Comparison of ENCODE assay signal across 14 cellular contexts in the genomic region with DNA sequence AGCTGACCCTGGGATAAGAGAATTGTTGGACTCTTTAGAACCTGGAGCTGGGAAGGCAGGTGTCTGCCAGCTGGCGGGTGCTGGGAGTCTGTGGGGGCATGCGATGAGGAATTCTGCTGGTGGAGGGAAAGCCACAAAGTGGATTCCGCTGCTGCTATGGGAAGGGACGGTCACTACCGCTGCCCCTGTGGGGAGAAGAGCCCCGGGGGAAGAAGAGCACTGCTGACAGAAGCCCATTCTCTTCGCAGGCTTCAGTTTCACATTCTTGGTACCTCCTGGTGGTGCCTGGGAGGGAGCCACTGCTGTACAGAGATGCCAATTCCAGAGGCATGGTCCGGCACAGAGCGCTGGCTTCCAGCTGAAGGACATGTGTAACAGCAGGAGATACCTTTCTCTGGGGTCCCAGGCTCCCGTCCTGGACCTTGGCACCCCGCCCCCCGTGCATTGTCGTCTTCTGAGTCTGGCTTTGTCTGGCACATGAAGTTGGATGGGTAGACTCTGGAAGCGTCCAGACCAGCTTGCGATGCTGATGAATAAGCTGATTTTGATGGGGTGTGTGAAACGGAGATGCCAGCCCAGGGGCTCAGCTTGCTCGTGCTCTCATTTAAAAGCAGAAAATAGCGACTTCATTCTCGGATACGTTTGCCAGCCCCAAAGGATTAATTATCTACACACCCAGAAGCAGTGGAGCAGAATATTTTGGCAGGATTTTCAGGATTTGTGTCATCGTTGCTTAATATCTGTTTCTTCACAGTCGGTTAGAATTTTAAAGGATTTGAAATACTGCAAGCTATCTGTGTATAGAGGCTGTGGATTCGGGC. TPM values are rescaled to one million over a fixed set of nuclear protein-coding genes. Genes with fewer than 3 reads are reported as not detected.
DNase-seq lines count a peak whose midpoint lies in the region; ATAC-seq and TF ChIP-seq lines count a peak whose summit lies in the region.
"Had no signal": no experiment of that assay in that cellular context is flagged by ENCODE, and none has a peak within 500 bp of the region (broad histone marks: within the 10 kb centered on the region; RNA-seq: fewer than 3 reads in every experiment).

No MANE protein-coding gene starts in this region.

- TF ChIP-seq CTCF in WTC11 (IDR thresholded peaks at IDR 0.05): no peak
- no peak for TF ChIP-seq CTCF in fibroblast of villous mesenchyme (IDR thresholded peaks at IDR 0.05; ENCODE audit: insufficient read depth, low read depth, low read length)
- TF ChIP-seq CTCF in retinal pigment epithelial cell (conservative IDR thresholded peaks at IDR 0.05; ENCODE audit: low read depth, low read length): no peak

- peaks cover 31 to 64% (median 58%) of the 10 kb centered on the region in 3 donors for H3K4me1 Mint-ChIP-seq in CD8-positive, alpha-beta memory T cell
- H3K4me1 Mint-ChIP-seq in WTC11: peaks cover 19% of the 10 kb centered on the region
- H3K4me1 Mint-ChIP-seq in activated naive CD4-positive, alpha-beta T cell treated with anti-CD3 and anti-CD28 coated beads for 36 hours (ENCODE audit: low read depth): peaks cover 50% of the 10 kb centered on the region

- POLR2A ChIA-PET in CD8-positive, alpha-beta memory T cell (lab: Charles Lee): no interaction called here
- POLR2A ChIA-PET in WTC11 (lab: Charles Lee): no interaction called here

- peak overlapping the region in 5 of 8 donors; percentile 46 to 88 (median 74) for H3K27ac Mint-ChIP-seq in CD8-positive, alpha-beta memory T cell
- peak overlapping the region; percentile 88; the same call in 1 of the 2 replicates for H3K27ac Mint-ChIP-seq in WTC11
- H3K27ac Mint-ChIP-seq in activated naive CD4-positive, alpha-beta T cell treated with anti-CD3 and anti-CD28 coated beads for 36 hours: no peak overlapping the region

- H3K27me3 ChIP-seq in CD8-positive, alpha-beta memory T cell (ENCODE audit: insufficient read depth, low read length, poor library complexity, severe bottlenecking): no peaks in the 10 kb centered on the region

- CTCF ChIA-PET in CD8-positive, alpha-beta memory T cell (lab: Charles Lee): no interaction called here
- CTCF ChIA-PET in WTC11 (lab: Charles Lee): interaction anchor here (0.8 kb wide), 1 partner anchor 85 kb away, joined by 3 read pairs; no protein-coding TSS in a partner anchor
- CTCF ChIA-PET in activated naive CD4-positive, alpha-beta T cell treated with anti-CD3 and anti-CD28 coated beads for 36 hours (lab: Charles Lee): no interaction called here

- intact Hi-C loops in activated naive CD4-positive, alpha-beta T cell treated with anti-CD3 and anti-CD28 coated beads for 36 hours (cut with micrococcal nuclease): no loop called here

- no peaks in the 10 kb centered on the region for H3K9me3 Mint-ChIP-seq in CD8-positive, alpha-beta memory T cell
- no peaks in the 10 kb centered on the region for H3K9me3 Mint-ChIP-seq in WTC11
- H3K9me3 Mint-ChIP-seq in activated naive CD4-positive, alpha-beta T cell treated with anti-CD3 and anti-CD28 coated beads for 36 hours: no peaks in the 10 kb centered on the region

- peaks cover 0 to 19% (median 0%) of the 10 kb centered on the region in 3 donors for H3K36me3 Mint-ChIP-seq in CD8-positive, alpha-beta memory T cell
- 0 out of 2 replicates have a peak, but pooled peaks cover 2% of the 10 kb centered on the region for H3K36me3 Mint-ChIP-seq in WTC11
- H3K36me3 Mint-ChIP-seq in activated naive CD4-positive, alpha-beta T cell treated with anti-CD3 and anti-CD28 coated beads for 36 hours (ENCODE audit: low read depth): no peaks in the 10 kb centered on the region

- no peak for DNase-seq in CD8-positive, alpha-beta memory T cell
- DNase-seq in WTC11 (ENCODE audit: low spot score) (no peak), fibroblast of villous mesenchyme (ENCODE audit: low read depth) (peak; percentile 56), retinal pigment epithelial cell (ENCODE audit: low read depth) (peak; percentile 88), OCI-M1 (lab: John Stamatoyannopoulos, UW) (no peak), NCI-H526 treated with DMSO at 0.1 percent for 48 hours (lab: John Stamatoyannopoulos, UW) (no peak)
- no peak for DNase-seq in activated naive CD4-positive, alpha-beta T cell treated with anti-CD3 and anti-CD28 coated beads for 36 hours
- DNase-seq: activated CD8-positive, alpha-beta memory T cell treated with anti-CD3 and anti-CD28 coated beads, Interleukin-2, amount 50 U/mL, for 48 hours; COR-L47; effector CD4-positive, alpha-beta T cell; GOT3; NCI-H1930 had no signal

- peaks cover 0 to 3% of the 10 kb centered on the region in 2 donors for H3K27me3 Mint-ChIP-seq in CD8-positive, alpha-beta memory T cell
- H3K27me3 Mint-ChIP-seq in WTC11 (ENCODE audit: low read depth): no peaks in the 10 kb centered on the region
- no peaks in the 10 kb centered on the region for H3K27me3 Mint-ChIP-seq in activated naive CD4-positive, alpha-beta T cell treated with anti-CD3 and anti-CD28 coated beads for 36 hours (ENCODE audit: low read depth)

- peaks cover 30% of the 10 kb centered on the region for H3K4me1 ChIP-seq in CD8-positive, alpha-beta memory T cell (ENCODE audit: insufficient read depth, low read length)

- ATAC-seq in WTC11 (no peak), HG03095 (IDR thresholded peaks at IDR 0.05; ENCODE audit: unreplicated experiment) (no peak)

- no peaks in the 10 kb centered on the region for H3K9me3 ChIP-seq in CD8-positive, alpha-beta memory T cell (ENCODE audit: low read length)

- H3K4me3 ChIP-seq in CD8-positive, alpha-beta memory T cell (ENCODE audit: low read length): no peak overlapping the region
- H3K4me3 ChIP-seq in fibroblast of villous mesenchyme (ENCODE audit: low read depth, low read length) (no peak overlapping the region), retinal pigment epithelial cell (ENCODE audit: low read length) (no peak overlapping the region)

- H3K4me3 Mint-ChIP-seq in CD8-positive, alpha-beta memory T cell: no peak overlapping the region
- no peak overlapping the region for H3K4me3 Mint-ChIP-seq in WTC11
- H3K4me3 Mint-ChIP-seq in activated naive CD4-positive, alpha-beta T cell treated with anti-CD3 and anti-CD28 coated beads for 36 hours: no peak overlapping the region

- H3K36me3 ChIP-seq in CD8-positive, alpha-beta memory T cell (ENCODE audit: insufficient read depth, low read length): no peaks in the 10 kb centered on the region

- no peak overlapping the region for H3K27ac ChIP-seq in CD8-positive, alpha-beta memory T cell (ENCODE audit: low read depth, low read length)
- H3K27ac ChIP-seq: HL-60 had no signal

TF ChIP-seq in WTC11, 78 proteins besides CTCF, POLR2A, EP300 and RAD21 (continues in another document):
- TF ChIP-seq FOXP1 (CRISPR knock-in tag; IDR thresholded peaks at IDR 0.05; ENCODE audit: borderline replicate concordance): no peak
- TF ChIP-seq, protein P1, sequence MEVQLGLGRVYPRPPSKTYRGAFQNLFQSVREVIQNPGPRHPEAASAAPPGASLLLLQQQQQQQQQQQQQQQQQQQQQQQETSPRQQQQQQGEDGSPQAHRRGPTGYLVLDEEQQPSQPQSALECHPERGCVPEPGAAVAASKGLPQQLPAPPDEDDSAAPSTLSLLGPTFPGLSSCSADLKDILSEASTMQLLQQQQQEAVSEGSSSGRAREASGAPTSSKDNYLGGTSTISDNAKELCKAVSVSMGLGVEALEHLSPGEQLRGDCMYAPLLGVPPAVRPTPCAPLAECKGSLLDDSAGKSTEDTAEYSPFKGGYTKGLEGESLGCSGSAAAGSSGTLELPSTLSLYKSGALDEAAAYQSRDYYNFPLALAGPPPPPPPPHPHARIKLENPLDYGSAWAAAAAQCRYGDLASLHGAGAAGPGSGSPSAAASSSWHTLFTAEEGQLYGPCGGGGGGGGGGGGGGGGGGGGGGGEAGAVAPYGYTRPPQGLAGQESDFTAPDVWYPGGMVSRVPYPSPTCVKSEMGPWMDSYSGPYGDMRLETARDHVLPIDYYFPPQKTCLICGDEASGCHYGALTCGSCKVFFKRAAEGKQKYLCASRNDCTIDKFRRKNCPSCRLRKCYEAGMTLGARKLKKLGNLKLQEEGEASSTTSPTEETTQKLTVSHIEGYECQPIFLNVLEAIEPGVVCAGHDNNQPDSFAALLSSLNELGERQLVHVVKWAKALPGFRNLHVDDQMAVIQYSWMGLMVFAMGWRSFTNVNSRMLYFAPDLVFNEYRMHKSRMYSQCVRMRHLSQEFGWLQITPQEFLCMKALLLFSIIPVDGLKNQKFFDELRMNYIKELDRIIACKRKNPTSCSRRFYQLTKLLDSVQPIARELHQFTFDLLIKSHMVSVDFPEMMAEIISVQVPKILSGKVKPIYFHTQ (CRISPR knock-in tag; IDR thresholded peaks at IDR 0.05): no peak
- TF ChIP-seq ZNF138 (CRISPR knock-in tag; conservative IDR thresholded peaks at IDR 0.05): no peak
- no peak for TF ChIP-seq GRHL2 (CRISPR knock-in tag; IDR thresholded peaks at IDR 0.05; ENCODE audit: insufficient replicate concordance, severe bottlenecking)
- TF ChIP-seq TEAD4 (CRISPR knock-in tag; IDR thresholded peaks at IDR 0.05): no peak
- TF ChIP-seq, protein P2, sequence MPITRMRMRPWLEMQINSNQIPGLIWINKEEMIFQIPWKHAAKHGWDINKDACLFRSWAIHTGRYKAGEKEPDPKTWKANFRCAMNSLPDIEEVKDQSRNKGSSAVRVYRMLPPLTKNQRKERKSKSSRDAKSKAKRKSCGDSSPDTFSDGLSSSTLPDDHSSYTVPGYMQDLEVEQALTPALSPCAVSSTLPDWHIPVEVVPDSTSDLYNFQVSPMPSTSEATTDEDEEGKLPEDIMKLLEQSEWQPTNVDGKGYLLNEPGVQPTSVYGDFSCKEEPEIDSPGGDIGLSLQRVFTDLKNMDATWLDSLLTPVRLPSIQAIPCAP (CRISPR knock-in tag; IDR thresholded peaks at IDR 0.05): no peak
- TF ChIP-seq ZNF219 (CRISPR knock-in tag; IDR thresholded peaks at IDR 0.05; ENCODE audit: borderline replicate concordance): no peak

RNA-seq across cellular contexts. Expression of gene PDXK, which starts 13.2 kb away (rescaled TPM):
- total RNA-seq in CD8-positive, alpha-beta memory T cell: 10 to 100 TPM; 96.3 to 96.7 TPM
- 38.3 TPM for polyA plus RNA-seq in CD8-positive, alpha-beta memory T cell
- 116 to 123 TPM (median 120 TPM) in 3 replicates for total RNA-seq in WTC11 (2021)
- 88.1 and 88.3 TPM in 2 replicates for total RNA-seq in fibroblast of villous mesenchyme
- total RNA-seq in activated naive CD4-positive, alpha-beta T cell treated with anti-CD3 and anti-CD28 coated beads for 36 hours: 100 to 1,000 TPM; 125 to 133 TPM

RNA-seq across cellular contexts. Expression of gene CSTB, which starts 44.0 kb away (rescaled TPM):
- total RNA-seq in CD8-positive, alpha-beta memory T cell: 10 to 100 TPM; 48.0 to 48.4 TPM
- 79.1 TPM for polyA plus RNA-seq in CD8-positive, alpha-beta memory T cell
- total RNA-seq in WTC11 (2021): 35.2 to 38.6 TPM (median 36.1 TPM) in 3 replicates
- total RNA-seq in fibroblast of villous mesenchyme: 12.6 and 16.0 TPM in 2 replicates
- 10 to 100 TPM; 22.8 to 23.0 TPM for total RNA-seq in activated naive CD4-positive, alpha-beta T cell treated with anti-CD3 and anti-CD28 coated beads for 36 hours

RNA-seq across cellular contexts. Expression of gene RRP1, which starts 57.3 kb away (rescaled TPM):
- 10 to 100 TPM; 87.4 to 93.4 TPM for total RNA-seq in CD8-positive, alpha-beta memory T cell
- polyA plus RNA-seq in CD8-positive, alpha-beta memory T cell: 21.8 TPM
- total RNA-seq in WTC11 (2021) (45.0 to 53.0 TPM (median 45.9 TPM) in 3 replicates), fibroblast of villous mesenchyme (16.8 and 17.7 TPM in 2 replicates)
- total RNA-seq in activated naive CD4-positive, alpha-beta T cell treated with anti-CD3 and anti-CD28 coated beads for 36 hours: 10 to 100 TPM; 33.6 to 35.5 TPM

Comparison
In these comparisons a context has a peak if more than half of its experiments do, and no peak if none do; other contexts are left out.
1. DNase-seq: peak in fibroblast of villous mesenchyme (single experiment) and retinal pigment epithelial cell (single experiment); none in CD8-positive, alpha-beta memory T cell (0 of 5), WTC11 (single experiment), OCI-M1 (single experiment), activated naive CD4-positive, alpha-beta T cell treated with anti-CD3 and anti-CD28 coated beads for 36 hours (single experiment) and NCI-H526 treated with DMSO at 0.1 percent for 48 hours (single experiment).